18 cellular contexts compared by ENCODE assay signal in genomic region chr14:94158239-94158888, GRCh38. TPM values are rescaled to one million over a fixed set of nuclear protein-coding genes. Genes with fewer than 3 reads are reported as not detected.
A peak's percentile ranks its signal among the peaks of the same experiment; 100 is the strongest.
DNase-seq lines count a peak whose midpoint lies in the region; ATAC-seq and TF ChIP-seq lines count a peak whose summit lies in the region.
"Had no signal": no experiment of that assay in that cellular context is flagged by ENCODE, and none has a peak within 500 bp of the region (broad histone marks: within the 10 kb centered on the region; RNA-seq: fewer than 3 reads in every experiment).

No MANE protein-coding gene starts in this region.

- ATAC-seq in activated naive CD8-positive, alpha-beta T cell treated with anti-CD3 and anti-CD28 coated beads, Interleukin-2, amount 50 U/mL, for 24 hours, result peak; percentile 74
- ATAC-seq in HG02588 (IDR thresholded peaks at IDR 0.05; ENCODE audit: unreplicated experiment) (no peak), GM21515 (IDR thresholded peaks at IDR 0.05; ENCODE audit: unreplicated experiment) (no peak)
- ATAC-seq: A549 had no signal

- H3K27me3 Mint-ChIP-seq in activated naive CD8-positive, alpha-beta T cell treated with anti-CD3 and anti-CD28 coated beads, Interleukin-2, amount 50 U/mL, for 24 hours, result no peaks in the 10 kb centered on the region
- H3K27me3 Mint-ChIP-seq: brain had no signal

- H3K27me3 ChIP-seq in left ventricle myocardium inferior (ENCODE audit: low read depth), result peaks cover 18% of the 10 kb centered on the region
- H3K27me3 ChIP-seq: upper lobe of left lung had no signal

- intact Hi-C loops in left ventricle myocardium inferior (cut with micrococcal nuclease), result no loop called here

- peak; percentile 9 for DNase-seq in NCI-H510A treated with DMSO at 0.1 percent for 48 hours (lab: John Stamatoyannopoulos, UW)
- no peak for DNase-seq in NCI-H510A (lab: John Stamatoyannopoulos, UW)
- DNase-seq in stimulated activated CD4-positive, alpha-beta T cell treated with anti-CD3 and anti-CD28 coated beads, Interleukin-4, amount 100 ng/mL, for 1 hour, result peak; percentile 15
- no peak for DNase-seq in stimulated activated CD4-positive, alpha-beta T cell treated with anti-CD3 and anti-CD28 coated beads, Interleukin-2, amount 100 ng/mL, for 48 hours
- DNase-seq in activated naive CD8-positive, alpha-beta T cell treated with anti-CD3 and anti-CD28 coated beads, Interleukin-2, amount 50 U/mL, for 24 hours, result no peak
- DNase-seq in left ventricle myocardium inferior, result no peak
- DNase-seq: GOT3; kidney; midbrain; NCI-H1436 treated with DMSO at 0.1 percent for 48 hours; NCI-H526; stimulated activated naive CD4-positive, alpha-beta T cell treated with Interleukin-2 at 50 U/mL for 16 hours; upper lobe of left lung had no signal

- no peaks in the 10 kb centered on the region for H3K36me3 ChIP-seq in left ventricle myocardium inferior
- H3K36me3 ChIP-seq: upper lobe of left lung had no signal

- H3K36me3 Mint-ChIP-seq in activated naive CD8-positive, alpha-beta T cell treated with anti-CD3 and anti-CD28 coated beads, Interleukin-2, amount 50 U/mL, for 24 hours (ENCODE audit: low read depth), result no peaks in the 10 kb centered on the region
- H3K36me3 Mint-ChIP-seq: brain had no signal

- H3K27ac ChIP-seq in left ventricle myocardium inferior (replicated peaks), result no peak overlapping the region
- H3K27ac ChIP-seq: A549 had no signal

- H3K4me1 Mint-ChIP-seq in activated naive CD8-positive, alpha-beta T cell treated with anti-CD3 and anti-CD28 coated beads, Interleukin-2, amount 50 U/mL, for 24 hours, result peaks cover 35% of the 10 kb centered on the region

- peaks cover 11% of the 10 kb centered on the region for H3K4me1 ChIP-seq in left ventricle myocardium inferior
- H3K4me1 ChIP-seq: A549 had no signal

- H3K27ac Mint-ChIP-seq in activated naive CD8-positive, alpha-beta T cell treated with anti-CD3 and anti-CD28 coated beads, Interleukin-2, amount 50 U/mL, for 24 hours, result no peak overlapping the region
- H3K27ac Mint-ChIP-seq: brain had no signal

- no peak overlapping the region for H3K4me3 ChIP-seq in left ventricle myocardium inferior
- H3K4me3 ChIP-seq: A549, upper lobe of left lung had no signal

- no peaks in the 10 kb centered on the region for H3K9me3 ChIP-seq in left ventricle myocardium inferior (replicated peaks)
- H3K9me3 ChIP-seq: upper lobe of left lung had no signal

- TF ChIP-seq CTCF in left ventricle myocardium inferior (IDR thresholded peaks at IDR 0.05; ENCODE audit: borderline replicate concordance), result no peak

- H3K9me3 Mint-ChIP-seq in activated naive CD8-positive, alpha-beta T cell treated with anti-CD3 and anti-CD28 coated beads, Interleukin-2, amount 50 U/mL, for 24 hours, result no peaks in the 10 kb centered on the region

- no peak overlapping the region for H3K4me3 Mint-ChIP-seq in activated naive CD8-positive, alpha-beta T cell treated with anti-CD3 and anti-CD28 coated beads, Interleukin-2, amount 50 U/mL, for 24 hours
- H3K4me3 Mint-ChIP-seq: brain had no signal

RNA-seq across cellular contexts. Expression of gene PPP4R4, which starts 15.8 kb away (rescaled TPM):
- total RNA-seq in left ventricle myocardium inferior, result not detected
- total RNA-seq: osteocyte had no signal

RNA-seq across cellular contexts. Expression of gene IFI27L2, which starts 29.0 kb away (rescaled TPM):
- total RNA-seq in left ventricle myocardium inferior, result 56.6 TPM

RNA-seq across cellular contexts. Expression of gene IFI27, which starts 47.8 kb away (rescaled TPM):
- 130 TPM for total RNA-seq in left ventricle myocardium inferior

Comparison
In these comparisons a context has a peak if more than half of its experiments do, and no peak if none do; other contexts are left out.
1. DNase-seq: peak in NCI-H510A treated with DMSO at 0.1 percent for 48 hours (single experiment) and stimulated activated CD4-positive, alpha-beta T cell treated with anti-CD3 and anti-CD28 coated beads, Interleukin-4, amount 100 ng/mL, for 1 hour (single experiment); none in NCI-H510A (single experiment), stimulated activated CD4-positive, alpha-beta T cell treated with anti-CD3 and anti-CD28 coated beads, Interleukin-2, amount 100 ng/mL, for 48 hours (0 of 2), activated naive CD8-positive, alpha-beta T cell treated with anti-CD3 and anti-CD28 coated beads, Interleukin-2, amount 50 U/mL, for 24 hours (single experiment) and left ventricle myocardium inferior (single experiment).